In the genomic region with DNA sequence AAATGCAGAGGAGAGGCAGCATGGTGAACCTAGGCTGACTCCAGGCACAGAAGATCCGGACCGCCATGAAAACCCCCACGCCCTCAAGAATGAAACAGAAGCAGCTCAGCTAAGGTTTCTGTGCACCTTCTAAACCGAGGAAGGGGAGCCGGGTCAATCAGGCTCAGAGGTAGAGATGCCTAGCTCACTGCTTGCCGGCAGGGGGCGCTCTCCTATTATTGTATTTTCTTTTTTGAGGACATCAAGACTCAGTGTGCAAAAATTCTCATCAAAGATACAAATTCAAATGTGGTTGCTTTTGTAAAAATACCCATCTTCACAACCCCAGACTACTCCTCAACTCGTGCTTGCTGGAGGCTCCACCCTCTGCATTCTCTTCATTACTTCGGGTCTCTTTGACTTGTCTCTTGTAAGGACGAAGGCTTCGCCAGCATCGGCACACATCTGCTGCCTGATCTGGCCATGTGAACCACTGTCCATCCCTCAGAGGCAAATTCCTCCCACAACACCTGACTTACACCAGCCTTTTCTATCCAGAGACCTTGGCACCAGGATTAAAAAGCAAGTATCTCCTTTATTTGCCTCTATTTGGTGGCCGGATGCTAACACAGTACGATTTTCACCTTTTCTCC, we compare ENCODE assay signal across 8 cellular contexts. TPM values are rescaled to one million over a fixed set of nuclear protein-coding genes. Genes with fewer than 3 reads are reported as not detected.
A peak's percentile ranks its signal among the peaks of the same experiment; 100 is the strongest.
DNase-seq lines count a peak whose midpoint lies in the region; ATAC-seq and TF ChIP-seq lines count a peak whose summit lies in the region.

No MANE protein-coding gene starts in this region.

- DNase-seq in CD4-positive, alpha-beta T cell = peak; percentile 56 to 77 (median 61)
- DNase-seq in HFF-Myc (ENCODE audit: extremely low read depth, low read depth) (peak; percentile 10), NOMO-1 treated with DMSO at 0.1 percent for 48 hours (lab: John Stamatoyannopoulos, UW; ENCODE audit: unreplicated experiment) (peak; percentile 78), erythroblast (lab: John Stamatoyannopoulos, UW) (peak; percentile 67 to 83)
- peak; percentile 54 for DNase-seq in activated CD8-positive, alpha-beta memory T cell treated with anti-CD3 and anti-CD28 coated beads, Interleukin-2, amount 50 U/mL, for 24 hours (ENCODE audit: extremely low read depth)
- peak; percentile 78 for DNase-seq in natural killer cell treated with Interleukin-12 subunit alpha and Interleukin-12 subunit beta and Interleukin-15 and Interleukin-18, amount 100 ng/mL, for 72 hours (ENCODE audit: low spot score)

- intact Hi-C loops in CD4-positive, alpha-beta T cell (cut with DNase I, micrococcal nuclease) = loop anchor here (1.0 to 10.0 kb wide), 5 partner anchors 15 to 523 kb away; a partner anchor contains a TSS

- no peaks in the 10 kb centered on the region for H3K36me3 Mint-ChIP-seq in CD4-positive, alpha-beta T cell (ENCODE audit: low read depth)
- no peaks in the 10 kb centered on the region for H3K36me3 Mint-ChIP-seq in natural killer cell treated with Interleukin-12 subunit alpha and Interleukin-12 subunit beta and Interleukin-15 and Interleukin-18, amount 100 ng/mL, for 72 hours
- H3K36me3 Mint-ChIP-seq in stimulated activated memory B cell treated with anti-CD40 and anti-IgM and Interleukin-4, amounts not matched to agents 10 μg/mL and 1 μg/mL and 100 μg/mL, for 72 hours = no peaks in the 10 kb centered on the region

- H3K4me3 ChIP-seq in HFF-Myc (replicated peaks; ENCODE audit: low read depth, low read length) = no peak overlapping the region

- CTCF ChIA-PET in CD4-positive, alpha-beta T cell (lab: Charles Lee) = interaction anchor here (0.5 to 2.9 kb wide), 9 partner anchors 8 to 172 kb away, joined by 3 to 18 read pairs (median 5); no protein-coding TSS in a partner anchor

- H3K4me3 Mint-ChIP-seq in CD4-positive, alpha-beta T cell = no peak overlapping the region
- H3K4me3 Mint-ChIP-seq in natural killer cell treated with Interleukin-12 subunit alpha and Interleukin-12 subunit beta and Interleukin-15 and Interleukin-18, amount 100 ng/mL, for 72 hours = no peak overlapping the region
- H3K4me3 Mint-ChIP-seq in stimulated activated memory B cell treated with anti-CD40 and anti-IgM and Interleukin-4, amounts not matched to agents 10 μg/mL and 1 μg/mL and 100 μg/mL, for 72 hours = no peak overlapping the region

- POLR2A ChIA-PET in CD4-positive, alpha-beta T cell (lab: Charles Lee) = interaction anchor here (0.8 to 1.0 kb wide), 2 partner anchors 16 to 113 kb away, joined by 3 read pairs; no protein-coding TSS in a partner anchor

- H3K27ac ChIP-seq in CD4-positive, alpha-beta T cell (ENCODE audit: low read depth, low read length) = no peak overlapping the region

- peak; percentile 88 for TF ChIP-seq CTCF in CD4-positive, alpha-beta T cell (IDR thresholded peaks at IDR 0.05)
- TF ChIP-seq CTCF in HFF-Myc (IDR thresholded peaks at IDR 0.05; ENCODE audit: low read depth, low read length, missing control alignments) = peak; percentile 87

- H3K9me3 ChIP-seq in CD4-positive, alpha-beta T cell (ENCODE audit: control insufficient read depth, low read length) = no peaks in the 10 kb centered on the region

- peaks cover 26% of the 10 kb centered on the region for H3K27me3 Mint-ChIP-seq in CD4-positive, alpha-beta T cell
- H3K27me3 Mint-ChIP-seq in natural killer cell treated with Interleukin-12 subunit alpha and Interleukin-12 subunit beta and Interleukin-15 and Interleukin-18, amount 100 ng/mL, for 72 hours = peaks cover 22 to 26% of the 10 kb centered on the region in 2 donors
- peaks cover 40% of the 10 kb centered on the region for H3K27me3 Mint-ChIP-seq in stimulated activated memory B cell treated with anti-CD40 and anti-IgM and Interleukin-4, amounts not matched to agents 10 μg/mL and 1 μg/mL and 100 μg/mL, for 72 hours

- H3K27me3 ChIP-seq in CD4-positive, alpha-beta T cell (ENCODE audit: control insufficient read depth, insufficient read depth, low read length) = peaks cover 6% of the 10 kb centered on the region

- TF ChIP-seq POLR2A in erythroblast (IDR thresholded peaks at IDR 0.05; ENCODE audit: low read length) = no peak

- peak; percentile 66 for ATAC-seq in CD4-positive, alpha-beta T cell (ENCODE audit: poor library complexity)
- peak; percentile 73 to 75 for ATAC-seq in natural killer cell treated with Interleukin-12 subunit alpha and Interleukin-12 subunit beta and Interleukin-15 and Interleukin-18, amount 100 ng/mL, for 72 hours
- ATAC-seq in stimulated activated memory B cell treated with anti-CD40 and anti-IgM and Interleukin-4, amounts not matched to agents 10 μg/mL and 1 μg/mL and 100 μg/mL, for 72 hours = peak; percentile 76
- no peak for ATAC-seq in GM19023 (IDR thresholded peaks at IDR 0.05; ENCODE audit: unreplicated experiment)

- no peaks in the 10 kb centered on the region for H3K9me3 Mint-ChIP-seq in CD4-positive, alpha-beta T cell
- no peaks in the 10 kb centered on the region for H3K9me3 Mint-ChIP-seq in natural killer cell treated with Interleukin-12 subunit alpha and Interleukin-12 subunit beta and Interleukin-15 and Interleukin-18, amount 100 ng/mL, for 72 hours
- no peaks in the 10 kb centered on the region for H3K9me3 Mint-ChIP-seq in stimulated activated memory B cell treated with anti-CD40 and anti-IgM and Interleukin-4, amounts not matched to agents 10 μg/mL and 1 μg/mL and 100 μg/mL, for 72 hours

- H3K4me1 Mint-ChIP-seq in CD4-positive, alpha-beta T cell (ENCODE audit: low read depth) = no peaks in the 10 kb centered on the region
- peaks cover 0 to 3% of the 10 kb centered on the region in 2 donors for H3K4me1 Mint-ChIP-seq in natural killer cell treated with Interleukin-12 subunit alpha and Interleukin-12 subunit beta and Interleukin-15 and Interleukin-18, amount 100 ng/mL, for 72 hours (ENCODE audit: low read depth in 2 of 2)
- peaks cover 11% of the 10 kb centered on the region for H3K4me1 Mint-ChIP-seq in stimulated activated memory B cell treated with anti-CD40 and anti-IgM and Interleukin-4, amounts not matched to agents 10 μg/mL and 1 μg/mL and 100 μg/mL, for 72 hours

- no peak overlapping the region for H3K27ac Mint-ChIP-seq in CD4-positive, alpha-beta T cell
- H3K27ac Mint-ChIP-seq in natural killer cell treated with Interleukin-12 subunit alpha and Interleukin-12 subunit beta and Interleukin-15 and Interleukin-18, amount 100 ng/mL, for 72 hours = no peak overlapping the region
- H3K27ac Mint-ChIP-seq in stimulated activated memory B cell treated with anti-CD40 and anti-IgM and Interleukin-4, amounts not matched to agents 10 μg/mL and 1 μg/mL and 100 μg/mL, for 72 hours = no peak overlapping the region

RNA-seq across cellular contexts. Expression of a gene that starts 33.4 kb away (rescaled TPM):
- not detected for total RNA-seq in CD4-positive, alpha-beta T cell
- not detected for total RNA-seq in natural killer cell treated with Interleukin-12 subunit alpha and Interleukin-12 subunit beta and Interleukin-15 and Interleukin-18, amount 100 ng/mL, for 72 hours

RNA-seq across cellular contexts. Expression of a gene that starts 55.1 kb away (rescaled TPM):
- not detected for total RNA-seq in CD4-positive, alpha-beta T cell
- not detected for total RNA-seq in natural killer cell treated with Interleukin-12 subunit alpha and Interleukin-12 subunit beta and Interleukin-15 and Interleukin-18, amount 100 ng/mL, for 72 hours

Comparison
In these comparisons a context has a peak if more than half of its experiments do, and no peak if none do; other contexts are left out.
1. DNase-seq: peak in every context shown above with its lines; median percentile 78 in NOMO-1 treated with DMSO at 0.1 percent for 48 hours; 78 in natural killer cell treated with Interleukin-12 subunit alpha and Interleukin-12 subunit beta and Interleukin-15 and Interleukin-18, amount 100 ng/mL, for 72 hours; 75 in erythroblast; 61 in CD4-positive, alpha-beta T cell; 54 in activated CD8-positive, alpha-beta memory T cell treated with anti-CD3 and anti-CD28 coated beads, Interleukin-2, amount 50 U/mL, for 24 hours; 10 in HFF-Myc.